ENCODE assay signal across 8 cellular contexts in genomic region chr12:113185180-113186032, GRCh38. TPM values are rescaled to one million over a fixed set of nuclear protein-coding genes. Genes with fewer than 3 reads are reported as not detected.
DNase-seq lines count a peak whose midpoint lies in the region; ATAC-seq and TF ChIP-seq lines count a peak whose summit lies in the region.

TSS of gene DDX54 (minus strand) at chr12:113185478. CDS start at chr12:113185451, 27 bp downstream.
TSS of gene RITA1 (plus strand) at chr12:113185721. CDS start at chr12:113186747, 1,026 bp downstream.

- H3K36me3 ChIP-seq in liver (ENCODE audit: control insufficient read depth in 4 of 4, insufficient read depth in 3 of 4, low read depth in 1 of 4, low read length in 3 of 4): peaks cover 2 to 4% (median 3%) of the 10 kb centered on the region in 4 donors

- no peaks in the 10 kb centered on the region for H3K9me3 ChIP-seq in liver (ENCODE audit: control insufficient read depth in 4 of 4, low read length in 3 of 4)

- H3K4me1 ChIP-seq in liver (ENCODE audit: control insufficient read depth in 4 of 4, insufficient read depth in 4 of 4, low read length in 3 of 4): peaks cover 8 to 39% (median 24%) of the 10 kb centered on the region in 4 donors

- under 1% methylated on average over 89 of the region's 89 CpGs for WGBS in liver

- TF ChIP-seq CTCF in liver (IDR thresholded peaks at IDR 0.05; ENCODE audit: low read depth, low read length, missing input control): no peak

- H3K27me3 ChIP-seq in liver (ENCODE audit: control insufficient read depth in 4 of 4, insufficient read depth in 4 of 4, low read length in 3 of 4): no peaks in the 10 kb centered on the region

- H3K9ac ChIP-seq in liver (ENCODE audit: low read depth in 1 of 2, low read length in 2 of 2): peak within 1 kb of the TSS; percentile 51 to 97

- TF ChIP-seq RAD21 in liver (IDR thresholded peaks at IDR 0.05): no peak

- ATAC-seq in GM19023 (IDR thresholded peaks at IDR 0.05; ENCODE audit: unreplicated experiment) (peak; percentile 45), HG03280 (IDR thresholded peaks at IDR 0.05; ENCODE audit: unreplicated experiment) (peak; percentile 43)

- peak within 1 kb of the TSS; percentile 74 to 98 for H3K27ac ChIP-seq in liver (ENCODE audit: low read depth in 1 of 2, low read length in 2 of 2)

- DNase-seq in Ammon's horn (ENCODE audit: low spot score) (peak; percentile 79), NCI-H526 treated with DMSO at 0.1 percent for 48 hours (lab: John Stamatoyannopoulos, UW) (peak; percentile 64), dermis blood vessel endothelial cell (peak; percentile 85)
- DNase-seq in activated CD4-positive, alpha-beta T cell treated with anti-CD3 and anti-CD28 coated beads, Interleukin-2, amount 50 U/mL, for 4 hours: peak; percentile 74
- DNase-seq in stimulated activated CD4-positive, alpha-beta T cell treated with anti-CD3 and anti-CD28 coated beads, Interleukin-4, amount 100 ng/mL, for 1 hour: peak; percentile 80

- peak within 1 kb of the TSS; percentile 79 to 94 (median 81) for H3K4me3 ChIP-seq in liver (ENCODE audit: low read depth in 1 of 3, low read length in 3 of 3)

TF ChIP-seq in liver, 16 proteins besides CTCF, POLR2A, EP300 and RAD21:
- TF ChIP-seq FOXA2 (IDR thresholded peaks at IDR 0.05): no peak
- TF ChIP-seq REST (IDR thresholded peaks at IDR 0.05): peak; percentile 45
- peak in 1 of 2 donors; percentile 41 for TF ChIP-seq GABPA (IDR thresholded peaks at IDR 0.05 in 1 of 2, conservative IDR thresholded peaks at IDR 0.05 in 1 of 2)
- TF ChIP-seq MAX (IDR thresholded peaks at IDR 0.05): peak; percentile 32
- TF ChIP-seq ZBTB33 (IDR thresholded peaks at IDR 0.05): no peak
- TF ChIP-seq NR2F2 (IDR thresholded peaks at IDR 0.05): no peak
- TF ChIP-seq SP1 (IDR thresholded peaks at IDR 0.05): no peak
- no peak for TF ChIP-seq RXRA (IDR thresholded peaks at IDR 0.05)
- no peak for TF ChIP-seq ATF3 (IDR thresholded peaks at IDR 0.05)
- TF ChIP-seq HNF4A (conservative IDR thresholded peaks at IDR 0.05): peak; percentile 6 to 48
- no peak for TF ChIP-seq FOXA1 (IDR thresholded peaks at IDR 0.05)
- no peak for TF ChIP-seq HNF4G (IDR thresholded peaks at IDR 0.05)
- TF ChIP-seq YY1 (IDR thresholded peaks at IDR 0.05): peak; percentile 97
- no peak for TF ChIP-seq JUND (IDR thresholded peaks at IDR 0.05)
- TF ChIP-seq EGR1 (IDR thresholded peaks at IDR 0.05; ENCODE audit: low read depth in 2 of 2): no peak
- peak; percentile 23 for TF ChIP-seq TAF1 (conservative IDR thresholded peaks at IDR 0.05)

RNA-seq across cellular contexts. Expression of gene DDX54, which starts in this region (rescaled TPM):
- total RNA-seq in dermis blood vessel endothelial cell: 44.7 and 49.0 TPM in 2 replicates
- 10 to 100 TPM; 20.2 to 20.5 TPM for total RNA-seq in liver
- 10 to 100 TPM; 22.8 to 28.4 TPM for polyA plus RNA-seq in liver

RNA-seq across cellular contexts. Expression of gene RITA1, which starts in this region (rescaled TPM):
- 25.0 and 28.3 TPM in 2 replicates for total RNA-seq in dermis blood vessel endothelial cell
- 10 to 100 TPM; 10.6 to 13.8 TPM for total RNA-seq in liver
- polyA plus RNA-seq in liver: 10 to 100 TPM; 16.0 to 18.1 TPM

Comparison
In these comparisons a context has a peak if more than half of its experiments do, and no peak if none do; other contexts are left out.
1. Peak in every context shown above with its lines: DNase-seq, ATAC-seq, H3K4me3 ChIP-seq and H3K27ac ChIP-seq.